In genomic region chr4:153527690-153528089, GRCh38 we compare ENCODE assay signal across 19 cellular contexts.
DNase-seq lines count a peak whose midpoint lies in the region; ATAC-seq, FAIRE-seq and TF ChIP-seq lines count a peak whose summit lies in the region.
"Had no signal": no experiment of that assay in that cellular context is flagged by ENCODE, and none has a peak within 500 bp of the region (broad histone marks: within the 10 kb centered on the region; RNA-seq: fewer than 3 reads in every experiment).

No MANE protein-coding gene starts in this region.

- no peak for TF ChIP-seq POLR2A in tibial nerve (IDR thresholded peaks at IDR 0.05)

- H3K4me3 Mint-ChIP-seq in activated T-cell treated with anti-CD3 and anti-CD28 coated beads, Interleukin-2, amount 50 U/mL, for 72 hours = peak overlapping the region; percentile 82 to 97
- peak overlapping the region; percentile 65 to 91 (median 73) for H3K4me3 Mint-ChIP-seq in IgD-negative memory B cell
- peak overlapping the region; percentile 5 for H3K4me3 Mint-ChIP-seq in astrocyte (ENCODE audit: unreplicated experiment)
- peak overlapping the region; percentile 60 for H3K4me3 Mint-ChIP-seq in stimulated activated effector memory CD8-positive, alpha-beta T cell treated with anti-CD3 and anti-CD28 coated beads, Interleukin-12 subunit alpha, Interleukin-12 subunit beta, amount 100 ng/mL, for 72 hours

- H4K20me1 ChIP-seq in astrocyte (ENCODE audit: insufficient read depth, low read length) = peaks cover 19% of the 10 kb centered on the region

- FAIRE-seq in astrocyte (lab: Jason Lieb, UNC) = no peak

- H3K9me3 ChIP-seq in astrocyte (ENCODE audit: insufficient read depth, low read depth, low read length) = no peaks in the 10 kb centered on the region
- H3K9me3 ChIP-seq in tibial nerve = no peaks in the 10 kb centered on the region

- H3K4me3 ChIP-seq in astrocyte (ENCODE audit: insufficient read depth, low read depth, low read length) = no peak overlapping the region
- H3K4me3 ChIP-seq in tibial nerve = no peak overlapping the region
- H3K4me3 ChIP-seq: SK-N-MC had no signal

- no peak overlapping the region for H3K27ac ChIP-seq in astrocyte (ENCODE audit: low read depth, low read length)
- H3K27ac ChIP-seq in tibial nerve = no peak overlapping the region
- H3K27ac ChIP-seq: SK-N-MC had no signal

- no peak for TF ChIP-seq CTCF in astrocyte (IDR thresholded peaks at IDR 0.05; ENCODE audit: insufficient read depth, low read depth, low read length)
- TF ChIP-seq CTCF in tibial nerve (IDR thresholded peaks at IDR 0.05) = no peak

- H2AFZ ChIP-seq in astrocyte (ENCODE audit: low read depth, low read length) = no peak overlapping the region

- peaks cover 1 to 6% of the 10 kb centered on the region in 2 donors for H3K9me3 Mint-ChIP-seq in activated T-cell treated with anti-CD3 and anti-CD28 coated beads, Interleukin-2, amount 50 U/mL, for 72 hours
- no peaks in the 10 kb centered on the region for H3K9me3 Mint-ChIP-seq in IgD-negative memory B cell
- H3K9me3 Mint-ChIP-seq in astrocyte (ENCODE audit: unreplicated experiment) = peaks cover 2% of the 10 kb centered on the region
- no peaks in the 10 kb centered on the region for H3K9me3 Mint-ChIP-seq in stimulated activated effector memory CD8-positive, alpha-beta T cell treated with anti-CD3 and anti-CD28 coated beads, Interleukin-12 subunit alpha, Interleukin-12 subunit beta, amount 100 ng/mL, for 72 hours
- H3K9me3 Mint-ChIP-seq: central memory CD8-positive, alpha-beta T cell had no signal

- no peaks in the 10 kb centered on the region for H3K27me3 Mint-ChIP-seq in activated T-cell treated with anti-CD3 and anti-CD28 coated beads, Interleukin-2, amount 50 U/mL, for 72 hours (ENCODE audit: low read depth)
- H3K27me3 Mint-ChIP-seq in IgD-negative memory B cell (peaks cover under 1% of the 10 kb centered on the region), astrocyte (ENCODE audit: low read depth, unreplicated experiment) (no peaks in the 10 kb centered on the region)
- H3K27me3 Mint-ChIP-seq: central memory CD8-positive, alpha-beta T cell had no signal

- DNase-seq in activated T-cell treated with anti-CD3 and anti-CD28 coated beads, Interleukin-2, amount 50 U/mL, for 72 hours = no peak
- no peak for DNase-seq in activated T-cell treated with anti-CD3 and anti-CD28 coated beads, Interleukin-2, amount 50 U/mL, for 48 hours
- DNase-seq in astrocyte (ENCODE audit: low read depth) = no peak
- DNase-seq in stimulated activated effector memory CD8-positive, alpha-beta T cell treated with anti-CD3 and anti-CD28 coated beads, Interleukin-12 subunit alpha, Interleukin-12 subunit beta, amount 100 ng/mL, for 72 hours (ENCODE audit: low spot score in 2 of 2) = no peak
- no peak for DNase-seq in tibial nerve (ENCODE audit: low spot score in 2 of 2)
- no peak for DNase-seq in iPS-NIHi11 (ENCODE audit: low spot score)
- DNase-seq: amniotic stem cell; DMS 273 treated with DMSO at 0.1 percent for 48 hours; effector memory CD4-positive, alpha-beta T cell; hypothalamus; MV-4-11; NCI-H2081 treated with DMSO at 0.1 percent for 48 hours; NCI-H524; stimulated activated CD4-positive, alpha-beta T cell treated with anti-CD3 and anti-CD28 coated beads, Interleukin-1b, Interleukin-23, amount 100 ng/mL, for 48 hours had no signal

- H3K79me2 ChIP-seq in astrocyte (ENCODE audit: insufficient read depth, low read length) = peaks cover 10% of the 10 kb centered on the region

- H3K27me3 ChIP-seq in astrocyte (ENCODE audit: insufficient read depth, low read length) (no peaks in the 10 kb centered on the region), tibial nerve (no peaks in the 10 kb centered on the region)

- no peak for ATAC-seq in activated T-cell treated with anti-CD3 and anti-CD28 coated beads, Interleukin-2, amount 50 U/mL, for 72 hours (replicated peaks in 1 of 2)
- no peak for ATAC-seq in stimulated activated effector memory CD8-positive, alpha-beta T cell treated with anti-CD3 and anti-CD28 coated beads, Interleukin-12 subunit alpha, Interleukin-12 subunit beta, amount 100 ng/mL, for 72 hours
- ATAC-seq in HG03469 (IDR thresholded peaks at IDR 0.05; ENCODE audit: unreplicated experiment) = no peak
- ATAC-seq: sciatic nerve had no signal

- H3K9ac ChIP-seq in astrocyte (ENCODE audit: low read length) = no peak overlapping the region

- no peak overlapping the region for H3K4me2 ChIP-seq in astrocyte (ENCODE audit: low read length)

- 92 to 97% methylated on average over 11 of the region's 11 CpGs for WGBS in tibial nerve, 2 donors

- H3K36me3 ChIP-seq in astrocyte (ENCODE audit: insufficient read depth, low read length) (no peaks in the 10 kb centered on the region), tibial nerve (no peaks in the 10 kb centered on the region)

- H3K4me1 ChIP-seq in astrocyte (ENCODE audit: insufficient read depth, low read length) = no peaks in the 10 kb centered on the region
- peaks cover 0 to 47% (median 18%) of the 10 kb centered on the region in 4 donors for H3K4me1 ChIP-seq in tibial nerve

- H3K36me3 Mint-ChIP-seq in activated T-cell treated with anti-CD3 and anti-CD28 coated beads, Interleukin-2, amount 50 U/mL, for 72 hours (ENCODE audit: insufficient read depth in 2 of 2) = peaks cover 7 to 22% of the 10 kb centered on the region in 2 donors
- H3K36me3 Mint-ChIP-seq in IgD-negative memory B cell (peaks cover 3% of the 10 kb centered on the region), astrocyte (ENCODE audit: low read depth, unreplicated experiment) (peaks cover 6% of the 10 kb centered on the region)
- peaks cover 26% of the 10 kb centered on the region for H3K36me3 Mint-ChIP-seq in stimulated activated effector memory CD8-positive, alpha-beta T cell treated with anti-CD3 and anti-CD28 coated beads, Interleukin-12 subunit alpha, Interleukin-12 subunit beta, amount 100 ng/mL, for 72 hours

- H3K27ac Mint-ChIP-seq in activated T-cell treated with anti-CD3 and anti-CD28 coated beads, Interleukin-2, amount 50 U/mL, for 72 hours = peak overlapping the region; percentile 100
- peak overlapping the region; percentile 92 to 97 (median 93) for H3K27ac Mint-ChIP-seq in IgD-negative memory B cell
- H3K27ac Mint-ChIP-seq in astrocyte (ENCODE audit: unreplicated experiment) = no peak overlapping the region
- peak overlapping the region; percentile 94 for H3K27ac Mint-ChIP-seq in stimulated activated effector memory CD8-positive, alpha-beta T cell treated with anti-CD3 and anti-CD28 coated beads, Interleukin-12 subunit alpha, Interleukin-12 subunit beta, amount 100 ng/mL, for 72 hours

- H3K4me1 Mint-ChIP-seq in activated T-cell treated with anti-CD3 and anti-CD28 coated beads, Interleukin-2, amount 50 U/mL, for 72 hours (ENCODE audit: low read depth) = peaks cover 99% of the 10 kb centered on the region
- H3K4me1 Mint-ChIP-seq in IgD-negative memory B cell (peaks cover 72 to 86% (median 81%) of the 10 kb centered on the region in 3 donors), astrocyte (ENCODE audit: low read depth, unreplicated experiment) (peaks cover 21% of the 10 kb centered on the region)
- H3K4me1 Mint-ChIP-seq in stimulated activated effector memory CD8-positive, alpha-beta T cell treated with anti-CD3 and anti-CD28 coated beads, Interleukin-12 subunit alpha, Interleukin-12 subunit beta, amount 100 ng/mL, for 72 hours = peaks cover 87% of the 10 kb centered on the region

- no peak for TF ChIP-seq EP300 in tibial nerve (IDR thresholded peaks at IDR 0.05)

Comparison
In these comparisons a context has a peak if more than half of its experiments do, and no peak if none do; other contexts are left out.
1. H3K4me3 Mint-ChIP-seq: peak in every context shown above with its lines; median percentile 90 in activated T-cell treated with anti-CD3 and anti-CD28 coated beads, Interleukin-2, amount 50 U/mL, for 72 hours; 73 in IgD-negative memory B cell; 60 in stimulated activated effector memory CD8-positive, alpha-beta T cell treated with anti-CD3 and anti-CD28 coated beads, Interleukin-12 subunit alpha, Interleukin-12 subunit beta, amount 100 ng/mL, for 72 hours; 5 in astrocyte.